Comparison of ENCODE assay signal across 8 cellular contexts in genomic region chr11:75400110-75400865, GRCh38.
DNase-seq lines count a peak whose midpoint lies in the region; ATAC-seq and TF ChIP-seq lines count a peak whose summit lies in the region.

No MANE protein-coding gene starts in this region.

- H3K27me3 ChIP-seq in HAP-1 (ENCODE audit: low read depth): no peaks in the 10 kb centered on the region
- no peaks in the 10 kb centered on the region for H3K27me3 ChIP-seq in RWPE2 (ENCODE audit: insufficient read depth, poor library complexity, severe bottlenecking)
- H3K27me3 ChIP-seq in endocrine pancreas (ENCODE audit: control insufficient read depth, insufficient read depth, low read length): no peaks in the 10 kb centered on the region
- no peaks in the 10 kb centered on the region for H3K27me3 ChIP-seq in muscle layer of duodenum (ENCODE audit: low read depth, low read length)

- H3K4me1 ChIP-seq in HAP-1 (peaks cover 11% of the 10 kb centered on the region), RWPE2 (ENCODE audit: insufficient read depth, poor library complexity, severe bottlenecking) (peaks cover 14% of the 10 kb centered on the region), endocrine pancreas (ENCODE audit: control insufficient read depth, insufficient read depth, low read length) (no peaks in the 10 kb centered on the region), muscle layer of duodenum (ENCODE audit: control insufficient read depth in 1 of 2, insufficient read depth in 2 of 2, low read length in 2 of 2) (peaks cover 5 to 17% of the 10 kb centered on the region in 2 donors)

- no peak for TF ChIP-seq POLR2A in GM18505 (IDR thresholded peaks at IDR 0.05; ENCODE audit: borderline replicate concordance, extremely low read depth, insufficient read depth, insufficient read length)

- in situ Hi-C loops in HAP-1 (cut with MboI; ENCODE audit: low sequenced_read_pairs): no loop called here

- H3K9me3 ChIP-seq in HAP-1 (no peaks in the 10 kb centered on the region), RWPE2 (ENCODE audit: severe bottlenecking) (no peaks in the 10 kb centered on the region), endocrine pancreas (ENCODE audit: control insufficient read depth, low read length) (no peaks in the 10 kb centered on the region), muscle layer of duodenum (ENCODE audit: control insufficient read depth in 1 of 2, low read length in 2 of 2) (no peaks in the 10 kb centered on the region)

- peaks cover 58% of the 10 kb centered on the region for H3K36me3 ChIP-seq in HAP-1 (replicated peaks)
- H3K36me3 ChIP-seq in RWPE2 (ENCODE audit: low read depth): peaks cover 58% of the 10 kb centered on the region
- peaks cover 4% of the 10 kb centered on the region for H3K36me3 ChIP-seq in endocrine pancreas (ENCODE audit: control insufficient read depth, insufficient read depth, low read length)
- peaks cover 43 to 53% of the 10 kb centered on the region in 2 donors for H3K36me3 ChIP-seq in muscle layer of duodenum (ENCODE audit: control insufficient read depth in 1 of 2, insufficient read depth in 2 of 2, low read length in 2 of 2)

- peak overlapping the region; percentile 91 for H3K27ac ChIP-seq in RWPE2 (ENCODE audit: poor library complexity, severe bottlenecking)
- peak overlapping the region; percentile 93 for H3K27ac ChIP-seq in muscle layer of duodenum (ENCODE audit: low read length)

- peak in 1 of 2 experiments; percentile 23 for DNase-seq in HAP-1 (ENCODE audit: low spot score in 2 of 2)
- no peak for DNase-seq in RWPE2 (ENCODE audit: low spot score)

- ATAC-seq in RWPE2 (ENCODE audit: low read depth): peak; percentile 26
- no peak for ATAC-seq in GM18907 (IDR thresholded peaks at IDR 0.05; ENCODE audit: unreplicated experiment)
- no peak for ATAC-seq in GM19452 (IDR thresholded peaks at IDR 0.05; ENCODE audit: unreplicated experiment)
- no peak for ATAC-seq in GM18505 (IDR thresholded peaks at IDR 0.05; ENCODE audit: unreplicated experiment)
- no peak for ATAC-seq in GM21526 (IDR thresholded peaks at IDR 0.05; ENCODE audit: low FRiP score, unreplicated experiment)

- peak overlapping the region; percentile 99 for H3K4me3 ChIP-seq in HAP-1
- H3K4me3 ChIP-seq in RWPE2 (ENCODE audit: severe bottlenecking): peak overlapping the region; percentile 81
- peak overlapping the region; percentile 98 for H3K4me3 ChIP-seq in endocrine pancreas (ENCODE audit: control insufficient read depth, insufficient read depth, low read length)
- peak overlapping the region; percentile 90 to 93 for H3K4me3 ChIP-seq in muscle layer of duodenum (ENCODE audit: low read depth in 1 of 2, low read length in 2 of 2)

- no peak for TF ChIP-seq CTCF in RWPE2 (IDR thresholded peaks at IDR 0.05; ENCODE audit: poor library complexity, severe bottlenecking)

- peak overlapping the region; percentile 96 for H3K9ac ChIP-seq in endocrine pancreas (ENCODE audit: control insufficient read depth, insufficient read depth, low read length)
